Comparison of ENCODE assay signal across 2 cellular contexts in genomic region chr4:146646601-146647000, GRCh38.
TF ChIP-seq lines count a peak whose summit lies in the region.

No MANE protein-coding gene starts in this region.

TF ChIP-seq in SK-N-SH, 30 proteins besides CTCF, POLR2A, EP300 and RAD21 (continued from another document):
- TF ChIP-seq FOSL2 (IDR thresholded peaks at IDR 0.05; ENCODE audit: borderline replicate concordance, low read depth): no peak
- no peak for TF ChIP-seq RCOR1 (IDR thresholded peaks at IDR 0.05; ENCODE audit: low read length)
TF ChIP-seq in SK-N-SH: peak in this region for 0.

TF ChIP-seq in SK-N-SH treated with all-trans-retinoic acid at 6 μM for 48 hours, 23 proteins besides CTCF, POLR2A, EP300 and RAD21:
- TF ChIP-seq, protein P1, sequence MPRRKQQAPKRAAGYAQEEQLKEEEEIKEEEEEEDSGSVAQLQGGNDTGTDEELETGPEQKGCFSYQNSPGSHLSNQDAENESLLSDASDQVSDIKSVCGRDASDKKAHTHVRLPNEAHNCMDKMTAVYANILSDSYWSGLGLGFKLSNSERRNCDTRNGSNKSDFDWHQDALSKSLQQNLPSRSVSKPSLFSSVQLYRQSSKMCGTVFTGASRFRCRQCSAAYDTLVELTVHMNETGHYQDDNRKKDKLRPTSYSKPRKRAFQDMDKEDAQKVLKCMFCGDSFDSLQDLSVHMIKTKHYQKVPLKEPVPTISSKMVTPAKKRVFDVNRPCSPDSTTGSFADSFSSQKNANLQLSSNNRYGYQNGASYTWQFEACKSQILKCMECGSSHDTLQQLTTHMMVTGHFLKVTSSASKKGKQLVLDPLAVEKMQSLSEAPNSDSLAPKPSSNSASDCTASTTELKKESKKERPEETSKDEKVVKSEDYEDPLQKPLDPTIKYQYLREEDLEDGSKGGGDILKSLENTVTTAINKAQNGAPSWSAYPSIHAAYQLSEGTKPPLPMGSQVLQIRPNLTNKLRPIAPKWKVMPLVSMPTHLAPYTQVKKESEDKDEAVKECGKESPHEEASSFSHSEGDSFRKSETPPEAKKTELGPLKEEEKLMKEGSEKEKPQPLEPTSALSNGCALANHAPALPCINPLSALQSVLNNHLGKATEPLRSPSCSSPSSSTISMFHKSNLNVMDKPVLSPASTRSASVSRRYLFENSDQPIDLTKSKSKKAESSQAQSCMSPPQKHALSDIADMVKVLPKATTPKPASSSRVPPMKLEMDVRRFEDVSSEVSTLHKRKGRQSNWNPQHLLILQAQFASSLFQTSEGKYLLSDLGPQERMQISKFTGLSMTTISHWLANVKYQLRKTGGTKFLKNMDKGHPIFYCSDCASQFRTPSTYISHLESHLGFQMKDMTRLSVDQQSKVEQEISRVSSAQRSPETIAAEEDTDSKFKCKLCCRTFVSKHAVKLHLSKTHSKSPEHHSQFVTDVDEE (CRISPR knock-in tag; IDR thresholded peaks at IDR 0.05): no peak
- no peak for TF ChIP-seq ARNTL (CRISPR knock-in tag; IDR thresholded peaks at IDR 0.05; ENCODE audit: borderline replicate concordance, low read depth)
- TF ChIP-seq PATZ1 (CRISPR knock-in tag; IDR thresholded peaks at IDR 0.05; ENCODE audit: borderline replicate concordance): no peak
- no peak for TF ChIP-seq CSDC2 (CRISPR knock-in tag; IDR thresholded peaks at IDR 0.05)
- TF ChIP-seq ZNF70 (CRISPR knock-in tag; IDR thresholded peaks at IDR 0.05): no peak
- no peak for TF ChIP-seq POU6F1 (CRISPR knock-in tag; IDR thresholded peaks at IDR 0.05; ENCODE audit: borderline replicate concordance, low read depth)
- no peak for TF ChIP-seq TOX (CRISPR knock-in tag; IDR thresholded peaks at IDR 0.05; ENCODE audit: borderline replicate concordance)
- TF ChIP-seq ZFP3 (CRISPR knock-in tag; IDR thresholded peaks at IDR 0.05): no peak
- no peak for TF ChIP-seq ZNF565 (CRISPR knock-in tag; conservative IDR thresholded peaks at IDR 0.05; ENCODE audit: low read depth)
